In genomic region chrX:108219949-108220601, GRCh38 we compare ENCODE assay signal across 2 cellular contexts.
TF ChIP-seq lines count a peak whose summit lies in the region.

No MANE protein-coding gene starts in this region.

TF ChIP-seq in K562, 482 proteins besides CTCF, POLR2A, EP300 and RAD21 (continued from another document and continues in another):
- TF ChIP-seq PRDM10 (IDR thresholded peaks at IDR 0.05; ENCODE audit: partially characterized antibody), result peak; percentile 57
- peak; percentile 92 for TF ChIP-seq CBFA2T2 (conservative IDR thresholded peaks at IDR 0.05)
- TF ChIP-seq RBM14 (IDR thresholded peaks at IDR 0.05; ENCODE audit: borderline replicate concordance, insufficient read depth, low read depth, low read length), result no peak
- peak in 1 of 2 experiments; percentile 51; a peak in 1 of 4 replicates for TF ChIP-seq ZMIZ1 (IDR thresholded peaks at IDR 0.05; ENCODE audit: low read depth in 2 of 2, low read length in 2 of 2)
- TF ChIP-seq ZNF780A (CRISPR knock-in tag; IDR thresholded peaks at IDR 0.05), result no peak
- TF ChIP-seq ZNF561 (CRISPR knock-in tag; conservative IDR thresholded peaks at IDR 0.05), result no peak
- 0 out of 2 replicates have a peak, but pooled peaks have one; percentile 20 for TF ChIP-seq MBD2 (IDR thresholded peaks at IDR 0.05; ENCODE audit: borderline replicate concordance, low read depth)
- TF ChIP-seq VEZF1 (CRISPR knock-in tag; IDR thresholded peaks at IDR 0.05), result no peak
- peak; percentile 29; the same call in 1 of the 2 replicates for TF ChIP-seq FOSL1 (tag; conservative IDR thresholded peaks at IDR 0.05)
- no peak for TF ChIP-seq TSHZ1 (CRISPR knock-in tag; IDR thresholded peaks at IDR 0.05)
- peak; percentile 82 for TF ChIP-seq FOXM1 (IDR thresholded peaks at IDR 0.05; ENCODE audit: low read depth)
- TF ChIP-seq FOXM1 (CRISPR knock-in tag; IDR thresholded peaks at IDR 0.05; ENCODE audit: low read depth), result no peak
- TF ChIP-seq KHSRP (IDR thresholded peaks at IDR 0.05), result no peak
- peak; percentile 93 for TF ChIP-seq CBFA2T3 (IDR thresholded peaks at IDR 0.05)

TF ChIP-seq in SK-N-SH treated with all-trans-retinoic acid at 6 μM for 48 hours, 23 proteins besides CTCF, POLR2A, EP300 and RAD21 (continued from another document):
- TF ChIP-seq CSDC2 (CRISPR knock-in tag; IDR thresholded peaks at IDR 0.05) (no peak), ZNF70 (CRISPR knock-in tag; IDR thresholded peaks at IDR 0.05) (no peak), CSRNP3 (CRISPR knock-in tag; IDR thresholded peaks at IDR 0.05) (no peak), ISL1 (CRISPR knock-in tag; IDR thresholded peaks at IDR 0.05) (no peak), RARB (CRISPR knock-in tag; IDR thresholded peaks at IDR 0.05) (no peak), ARNTL (CRISPR knock-in tag; IDR thresholded peaks at IDR 0.05; ENCODE audit: borderline replicate concordance, low read depth) (no peak), POU6F1 (CRISPR knock-in tag; IDR thresholded peaks at IDR 0.05; ENCODE audit: borderline replicate concordance, low read depth) (no peak), TSHZ2 (CRISPR knock-in tag; IDR thresholded peaks at IDR 0.05) (no peak), OSR1 (CRISPR knock-in tag; IDR thresholded peaks at IDR 0.05) (no peak), TOX (CRISPR knock-in tag; IDR thresholded peaks at IDR 0.05; ENCODE audit: borderline replicate concordance) (no peak)
TF ChIP-seq in SK-N-SH treated with all-trans-retinoic acid at 6 μM for 48 hours: peak in this region for 0.
